1 cellular context compared by ENCODE assay signal in the genomic region with DNA sequence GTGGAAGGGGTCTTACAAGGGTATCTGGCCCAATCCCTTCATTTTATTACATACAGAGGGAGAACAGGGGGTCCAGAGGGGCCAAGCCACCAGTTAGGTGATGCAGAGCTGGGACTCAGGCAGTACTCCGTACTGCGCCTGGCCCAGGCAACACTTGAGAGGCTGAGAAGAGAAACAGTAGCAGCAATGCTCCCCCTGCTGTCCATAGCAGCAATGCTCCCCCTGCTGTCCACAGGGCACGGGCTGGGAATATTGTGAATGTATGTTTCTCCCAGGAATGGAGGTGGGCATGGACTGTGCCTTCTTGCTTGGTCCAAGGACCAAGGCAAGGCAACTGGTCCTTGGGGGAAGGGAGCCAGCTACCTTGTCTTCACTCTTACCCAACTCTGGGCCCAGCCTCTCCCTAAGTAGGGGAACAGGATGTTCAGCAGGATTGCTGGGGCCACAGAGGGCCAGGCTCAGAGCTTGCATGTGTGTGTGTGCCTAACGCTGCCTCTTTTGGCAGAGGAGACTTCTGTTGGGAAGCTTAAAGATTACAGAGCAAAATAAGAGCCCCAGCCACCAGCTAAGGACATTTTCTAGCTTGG.
TF ChIP-seq lines count a peak whose summit lies in the region.

No MANE protein-coding gene starts in this region.

TF ChIP-seq in K562, 482 proteins besides CTCF, POLR2A, EP300 and RAD21 (continued from another document and continues in another):
- TF ChIP-seq TCF15 (CRISPR knock-in tag; IDR thresholded peaks at IDR 0.05) (no peak), ZNF584 (CRISPR knock-in tag; IDR thresholded peaks at IDR 0.05; ENCODE audit: low read depth) (no peak), JUND (IDR thresholded peaks at IDR 0.05; ENCODE audit: borderline replicate concordance, low read depth, low read length) (0 out of 2 replicates have a peak, but pooled peaks have one; percentile 13), JUND (tag; IDR thresholded peaks at IDR 0.05; ENCODE audit: borderline replicate concordance, low read depth, low read length) (no peak), RB1 (IDR thresholded peaks at IDR 0.05; ENCODE audit: low read depth) (no peak; the same call in 1 of the 2 replicates), ZNF384 (IDR thresholded peaks at IDR 0.05; ENCODE audit: low read depth, low read length) (0 out of 2 replicates have a peak, but pooled peaks have one; percentile 33), RHOXF2B (CRISPR knock-in tag; conservative IDR thresholded peaks at IDR 0.05) (no peak), BRF2 (IDR thresholded peaks at IDR 0.05; ENCODE audit: borderline replicate concordance, insufficient read depth, insufficient read length) (no peak), HDAC6 (IDR thresholded peaks at IDR 0.05; ENCODE audit: low read depth, low read length) (no peak), NR2C2 (CRISPR knock-in tag; IDR thresholded peaks at IDR 0.05) (no peak), NR2C2 (tag; IDR thresholded peaks at IDR 0.05) (no peak), CBX8 (IDR thresholded peaks at IDR 0.05; ENCODE audit: borderline replicate concordance, extremely low read depth, low read depth, low read length, poor library complexity, severe bottlenecking) (no peak), POLR3G (IDR thresholded peaks at IDR 0.05; ENCODE audit: extremely low read depth, insufficient read length, insufficient replicate concordance) (no peak), MEF2A (IDR thresholded peaks at IDR 0.05; ENCODE audit: control insufficient read depth, low read depth, low read length) (no peak), BHLHE40 (IDR thresholded peaks at IDR 0.05; ENCODE audit: low read length) (peak; percentile 29; the same call in 1 of the 2 replicates), ZNF431 (CRISPR knock-in tag; IDR thresholded peaks at IDR 0.05) (no peak), DACH1 (IDR thresholded peaks at IDR 0.05; ENCODE audit: partially characterized antibody) (no peak), CREB1 (IDR thresholded peaks at IDR 0.05) (no peak), CREB1 (CRISPR knock-in tag; IDR thresholded peaks at IDR 0.05) (0 out of 2 replicates have a peak, but pooled peaks have one; percentile 17), HMGXB4 (CRISPR knock-in tag; IDR thresholded peaks at IDR 0.05) (no peak), NFXL1 (CRISPR knock-in tag; IDR thresholded peaks at IDR 0.05) (no peak), PHF21A (IDR thresholded peaks at IDR 0.05; ENCODE audit: borderline replicate concordance, low read depth) (no peak), CHD1 (IDR thresholded peaks at IDR 0.05; ENCODE audit: low read length) (no peak), E2F3 (CRISPR knock-in tag; IDR thresholded peaks at IDR 0.05) (no peak), SRSF7 (optimal IDR thresholded peaks at IDR 0.05; ENCODE audit: low read depth, low read length) (no peak)
- TF ChIP-seq, protein P1, sequence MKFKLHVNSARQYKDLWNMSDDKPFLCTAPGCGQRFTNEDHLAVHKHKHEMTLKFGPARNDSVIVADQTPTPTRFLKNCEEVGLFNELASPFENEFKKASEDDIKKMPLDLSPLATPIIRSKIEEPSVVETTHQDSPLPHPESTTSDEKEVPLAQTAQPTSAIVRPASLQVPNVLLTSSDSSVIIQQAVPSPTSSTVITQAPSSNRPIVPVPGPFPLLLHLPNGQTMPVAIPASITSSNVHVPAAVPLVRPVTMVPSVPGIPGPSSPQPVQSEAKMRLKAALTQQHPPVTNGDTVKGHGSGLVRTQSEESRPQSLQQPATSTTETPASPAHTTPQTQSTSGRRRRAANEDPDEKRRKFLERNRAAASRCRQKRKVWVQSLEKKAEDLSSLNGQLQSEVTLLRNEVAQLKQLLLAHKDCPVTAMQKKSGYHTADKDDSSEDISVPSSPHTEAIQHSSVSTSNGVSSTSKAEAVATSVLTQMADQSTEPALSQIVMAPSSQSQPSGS (CRISPR knock-in tag; IDR thresholded peaks at IDR 0.05) = no peak
- TF ChIP-seq, protein P2, sequence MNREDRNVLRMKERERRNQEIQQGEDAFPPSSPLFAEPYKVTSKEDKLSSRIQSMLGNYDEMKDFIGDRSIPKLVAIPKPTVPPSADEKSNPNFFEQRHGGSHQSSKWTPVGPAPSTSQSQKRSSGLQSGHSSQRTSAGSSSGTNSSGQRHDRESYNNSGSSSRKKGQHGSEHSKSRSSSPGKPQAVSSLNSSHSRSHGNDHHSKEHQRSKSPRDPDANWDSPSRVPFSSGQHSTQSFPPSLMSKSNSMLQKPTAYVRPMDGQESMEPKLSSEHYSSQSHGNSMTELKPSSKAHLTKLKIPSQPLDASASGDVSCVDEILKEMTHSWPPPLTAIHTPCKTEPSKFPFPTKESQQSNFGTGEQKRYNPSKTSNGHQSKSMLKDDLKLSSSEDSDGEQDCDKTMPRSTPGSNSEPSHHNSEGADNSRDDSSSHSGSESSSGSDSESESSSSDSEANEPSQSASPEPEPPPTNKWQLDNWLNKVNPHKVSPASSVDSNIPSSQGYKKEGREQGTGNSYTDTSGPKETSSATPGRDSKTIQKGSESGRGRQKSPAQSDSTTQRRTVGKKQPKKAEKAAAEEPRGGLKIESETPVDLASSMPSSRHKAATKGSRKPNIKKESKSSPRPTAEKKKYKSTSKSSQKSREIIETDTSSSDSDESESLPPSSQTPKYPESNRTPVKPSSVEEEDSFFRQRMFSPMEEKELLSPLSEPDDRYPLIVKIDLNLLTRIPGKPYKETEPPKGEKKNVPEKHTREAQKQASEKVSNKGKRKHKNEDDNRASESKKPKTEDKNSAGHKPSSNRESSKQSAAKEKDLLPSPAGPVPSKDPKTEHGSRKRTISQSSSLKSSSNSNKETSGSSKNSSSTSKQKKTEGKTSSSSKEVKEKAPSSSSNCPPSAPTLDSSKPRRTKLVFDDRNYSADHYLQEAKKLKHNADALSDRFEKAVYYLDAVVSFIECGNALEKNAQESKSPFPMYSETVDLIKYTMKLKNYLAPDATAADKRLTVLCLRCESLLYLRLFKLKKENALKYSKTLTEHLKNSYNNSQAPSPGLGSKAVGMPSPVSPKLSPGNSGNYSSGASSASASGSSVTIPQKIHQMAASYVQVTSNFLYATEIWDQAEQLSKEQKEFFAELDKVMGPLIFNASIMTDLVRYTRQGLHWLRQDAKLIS (CRISPR knock-in tag; IDR thresholded peaks at IDR 0.05) = 0 out of 2 replicates have a peak, but pooled peaks have one; percentile 22
- TF ChIP-seq, protein P3, sequence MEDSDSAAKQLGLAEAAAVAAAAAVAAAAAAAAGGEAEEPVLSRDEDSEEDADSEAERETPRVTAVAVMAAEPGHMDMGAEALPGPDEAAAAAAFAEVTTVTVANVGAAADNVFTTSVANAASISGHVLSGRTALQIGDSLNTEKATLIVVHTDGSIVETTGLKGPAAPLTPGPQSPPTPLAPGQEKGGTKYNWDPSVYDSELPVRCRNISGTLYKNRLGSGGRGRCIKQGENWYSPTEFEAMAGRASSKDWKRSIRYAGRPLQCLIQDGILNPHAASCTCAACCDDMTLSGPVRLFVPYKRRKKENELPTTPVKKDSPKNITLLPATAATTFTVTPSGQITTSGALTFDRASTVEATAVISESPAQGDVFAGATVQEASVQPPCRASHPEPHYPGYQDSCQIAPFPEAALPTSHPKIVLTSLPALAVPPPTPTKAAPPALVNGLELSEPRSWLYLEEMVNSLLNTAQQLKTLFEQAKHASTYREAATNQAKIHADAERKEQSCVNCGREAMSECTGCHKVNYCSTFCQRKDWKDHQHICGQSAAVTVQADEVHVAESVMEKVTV (CRISPR knock-in tag; IDR thresholded peaks at IDR 0.05) = 0 out of 2 replicates have a peak, but pooled peaks have one; percentile 24
- TF ChIP-seq, protein P4, sequence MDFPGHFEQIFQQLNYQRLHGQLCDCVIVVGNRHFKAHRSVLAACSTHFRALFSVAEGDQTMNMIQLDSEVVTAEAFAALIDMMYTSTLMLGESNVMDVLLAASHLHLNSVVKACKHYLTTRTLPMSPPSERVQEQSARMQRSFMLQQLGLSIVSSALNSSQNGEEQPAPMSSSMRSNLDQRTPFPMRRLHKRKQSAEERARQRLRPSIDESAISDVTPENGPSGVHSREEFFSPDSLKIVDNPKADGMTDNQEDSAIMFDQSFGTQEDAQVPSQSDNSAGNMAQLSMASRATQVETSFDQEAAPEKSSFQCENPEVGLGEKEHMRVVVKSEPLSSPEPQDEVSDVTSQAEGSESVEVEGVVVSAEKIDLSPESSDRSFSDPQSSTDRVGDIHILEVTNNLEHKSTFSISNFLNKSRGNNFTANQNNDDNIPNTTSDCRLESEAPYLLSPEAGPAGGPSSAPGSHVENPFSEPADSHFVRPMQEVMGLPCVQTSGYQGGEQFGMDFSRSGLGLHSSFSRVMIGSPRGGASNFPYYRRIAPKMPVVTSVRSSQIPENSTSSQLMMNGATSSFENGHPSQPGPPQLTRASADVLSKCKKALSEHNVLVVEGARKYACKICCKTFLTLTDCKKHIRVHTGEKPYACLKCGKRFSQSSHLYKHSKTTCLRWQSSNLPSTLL (IDR thresholded peaks at IDR 0.05) = no peak
- TF ChIP-seq, protein P5, sequence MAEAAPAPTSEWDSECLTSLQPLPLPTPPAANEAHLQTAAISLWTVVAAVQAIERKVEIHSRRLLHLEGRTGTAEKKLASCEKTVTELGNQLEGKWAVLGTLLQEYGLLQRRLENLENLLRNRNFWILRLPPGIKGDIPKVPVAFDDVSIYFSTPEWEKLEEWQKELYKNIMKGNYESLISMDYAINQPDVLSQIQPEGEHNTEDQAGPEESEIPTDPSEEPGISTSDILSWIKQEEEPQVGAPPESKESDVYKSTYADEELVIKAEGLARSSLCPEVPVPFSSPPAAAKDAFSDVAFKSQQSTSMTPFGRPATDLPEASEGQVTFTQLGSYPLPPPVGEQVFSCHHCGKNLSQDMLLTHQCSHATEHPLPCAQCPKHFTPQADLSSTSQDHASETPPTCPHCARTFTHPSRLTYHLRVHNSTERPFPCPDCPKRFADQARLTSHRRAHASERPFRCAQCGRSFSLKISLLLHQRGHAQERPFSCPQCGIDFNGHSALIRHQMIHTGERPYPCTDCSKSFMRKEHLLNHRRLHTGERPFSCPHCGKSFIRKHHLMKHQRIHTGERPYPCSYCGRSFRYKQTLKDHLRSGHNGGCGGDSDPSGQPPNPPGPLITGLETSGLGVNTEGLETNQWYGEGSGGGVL (CRISPR knock-in tag; IDR thresholded peaks at IDR 0.05) = no peak
- TF ChIP-seq, protein P6, sequence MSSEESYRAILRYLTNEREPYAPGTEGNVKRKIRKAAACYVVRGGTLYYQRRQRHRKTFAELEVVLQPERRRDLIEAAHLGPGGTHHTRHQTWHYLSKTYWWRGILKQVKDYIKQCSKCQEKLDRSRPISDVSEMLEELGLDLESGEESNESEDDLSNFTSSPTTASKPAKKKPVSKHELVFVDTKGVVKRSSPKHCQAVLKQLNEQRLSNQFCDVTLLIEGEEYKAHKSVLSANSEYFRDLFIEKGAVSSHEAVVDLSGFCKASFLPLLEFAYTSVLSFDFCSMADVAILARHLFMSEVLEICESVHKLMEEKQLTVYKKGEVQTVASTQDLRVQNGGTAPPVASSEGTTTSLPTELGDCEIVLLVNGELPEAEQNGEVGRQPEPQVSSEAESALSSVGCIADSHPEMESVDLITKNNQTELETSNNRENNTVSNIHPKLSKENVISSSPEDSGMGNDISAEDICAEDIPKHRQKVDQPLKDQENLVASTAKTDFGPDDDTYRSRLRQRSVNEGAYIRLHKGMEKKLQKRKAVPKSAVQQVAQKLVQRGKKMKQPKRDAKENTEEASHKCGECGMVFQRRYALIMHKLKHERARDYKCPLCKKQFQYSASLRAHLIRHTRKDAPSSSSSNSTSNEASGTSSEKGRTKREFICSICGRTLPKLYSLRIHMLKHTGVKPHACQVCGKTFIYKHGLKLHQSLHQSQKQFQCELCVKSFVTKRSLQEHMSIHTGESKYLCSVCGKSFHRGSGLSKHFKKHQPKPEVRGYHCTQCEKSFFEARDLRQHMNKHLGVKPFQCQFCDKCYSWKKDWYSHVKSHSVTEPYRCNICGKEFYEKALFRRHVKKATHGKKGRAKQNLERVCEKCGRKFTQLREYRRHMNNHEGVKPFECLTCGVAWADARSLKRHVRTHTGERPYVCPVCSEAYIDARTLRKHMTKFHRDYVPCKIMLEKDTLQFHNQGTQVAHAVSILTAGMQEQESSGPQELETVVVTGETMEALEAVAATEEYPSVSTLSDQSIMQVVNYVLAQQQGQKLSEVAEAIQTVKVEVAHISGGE (CRISPR knock-in tag; IDR thresholded peaks at IDR 0.05) = no peak
- TF ChIP-seq, protein P7, sequence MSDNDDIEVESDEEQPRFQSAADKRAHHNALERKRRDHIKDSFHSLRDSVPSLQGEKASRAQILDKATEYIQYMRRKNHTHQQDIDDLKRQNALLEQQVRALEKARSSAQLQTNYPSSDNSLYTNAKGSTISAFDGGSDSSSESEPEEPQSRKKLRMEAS (CRISPR knock-in tag; IDR thresholded peaks at IDR 0.05) = no peak
- TF ChIP-seq, protein P8, sequence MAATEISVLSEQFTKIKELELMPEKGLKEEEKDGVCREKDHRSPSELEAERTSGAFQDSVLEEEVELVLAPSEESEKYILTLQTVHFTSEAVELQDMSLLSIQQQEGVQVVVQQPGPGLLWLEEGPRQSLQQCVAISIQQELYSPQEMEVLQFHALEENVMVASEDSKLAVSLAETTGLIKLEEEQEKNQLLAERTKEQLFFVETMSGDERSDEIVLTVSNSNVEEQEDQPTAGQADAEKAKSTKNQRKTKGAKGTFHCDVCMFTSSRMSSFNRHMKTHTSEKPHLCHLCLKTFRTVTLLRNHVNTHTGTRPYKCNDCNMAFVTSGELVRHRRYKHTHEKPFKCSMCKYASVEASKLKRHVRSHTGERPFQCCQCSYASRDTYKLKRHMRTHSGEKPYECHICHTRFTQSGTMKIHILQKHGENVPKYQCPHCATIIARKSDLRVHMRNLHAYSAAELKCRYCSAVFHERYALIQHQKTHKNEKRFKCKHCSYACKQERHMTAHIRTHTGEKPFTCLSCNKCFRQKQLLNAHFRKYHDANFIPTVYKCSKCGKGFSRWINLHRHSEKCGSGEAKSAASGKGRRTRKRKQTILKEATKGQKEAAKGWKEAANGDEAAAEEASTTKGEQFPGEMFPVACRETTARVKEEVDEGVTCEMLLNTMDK (IDR thresholded peaks at IDR 0.05; ENCODE audit: borderline replicate concordance, insufficient read depth, low read depth, low read length, poor library complexity, severe bottlenecking) = peak; percentile 35
